Comparison of ENCODE assay signal across 11 cellular contexts in the genomic region with DNA sequence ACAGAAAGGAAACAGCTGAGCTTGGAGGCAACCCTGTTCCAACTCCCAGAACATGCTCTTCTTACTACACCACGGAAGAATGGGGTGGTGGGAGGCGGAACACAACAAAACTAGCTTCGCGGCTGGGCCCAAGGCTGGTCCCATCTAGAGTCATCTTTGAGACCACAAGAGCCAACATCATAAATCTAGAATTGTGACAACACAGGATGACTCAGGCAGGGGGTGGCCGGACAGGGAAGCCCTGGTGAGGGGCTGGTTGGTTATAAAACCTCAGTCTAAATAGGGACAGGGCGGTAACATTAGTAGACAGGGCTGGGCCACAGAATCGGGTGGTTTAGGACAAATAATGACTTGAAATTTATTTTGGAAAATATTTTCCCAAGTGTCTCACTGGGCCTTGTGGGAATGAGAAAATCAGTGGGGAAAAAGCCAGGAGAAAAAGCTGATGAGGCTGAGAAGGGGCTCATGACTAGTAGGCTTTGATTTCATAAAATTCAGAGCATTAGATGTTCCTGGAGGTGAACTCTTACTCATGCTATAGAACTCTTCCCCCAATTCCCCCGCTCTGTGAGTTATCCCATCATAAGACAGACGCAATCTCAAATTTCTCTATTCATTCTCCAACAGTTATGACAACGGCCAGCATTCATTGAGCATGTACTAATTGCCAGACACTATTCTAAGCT.
A peak's percentile ranks its signal among the peaks of the same experiment; 100 is the strongest.
DNase-seq lines count a peak whose midpoint lies in the region; ATAC-seq, FAIRE-seq and TF ChIP-seq lines count a peak whose summit lies in the region.
"Had no signal": no experiment of that assay in that cellular context is flagged by ENCODE, and none has a peak within 500 bp of the region (broad histone marks: within the 10 kb centered on the region; RNA-seq: fewer than 3 reads in every experiment).

No MANE protein-coding gene starts in this region.

- intact Hi-C loops in mucosa of descending colon (cut with DNase I, micrococcal nuclease), result loop anchor here in 1 of 2 donors (10.0 kb wide), 1 partner anchor 335 kb away; no protein-coding TSS in a partner anchor
- intact Hi-C loops in kidney (cut with DNase I), result loop anchor here (10.0 kb wide), 1 partner anchor 145 kb away; no protein-coding TSS in a partner anchor

- H3K36me3 Mint-ChIP-seq in activated naive CD8-positive, alpha-beta T cell treated with anti-CD3 and anti-CD28 coated beads, Interleukin-2, amount 50 U/mL, for 24 hours (ENCODE audit: low read depth), result no peaks in the 10 kb centered on the region

- no peaks in the 10 kb centered on the region for H3K9me3 ChIP-seq in mucosa of descending colon
- H3K9me3 ChIP-seq in kidney (ENCODE audit: control insufficient read depth in 1 of 2, low read length in 2 of 2), result no peaks in the 10 kb centered on the region

- H3K36me3 ChIP-seq in mucosa of descending colon (ENCODE audit: low read depth) (no peaks in the 10 kb centered on the region), kidney (ENCODE audit: control insufficient read depth in 1 of 2, insufficient read depth in 2 of 2, low read length in 2 of 2) (no peaks in the 10 kb centered on the region)

- H3K27me3 Mint-ChIP-seq in activated naive CD8-positive, alpha-beta T cell treated with anti-CD3 and anti-CD28 coated beads, Interleukin-2, amount 50 U/mL, for 24 hours, result no peaks in the 10 kb centered on the region

- peak; percentile 78 for ATAC-seq in activated naive CD8-positive, alpha-beta T cell treated with anti-CD3 and anti-CD28 coated beads, Interleukin-2, amount 50 U/mL, for 24 hours
- ATAC-seq in mucosa of descending colon (peak; percentile 60), GM18520 (IDR thresholded peaks at IDR 0.05; ENCODE audit: unreplicated experiment) (no peak)

- no peak for FAIRE-seq in kidney (lab: Jason Lieb, UNC)

- H3K9ac ChIP-seq in kidney (ENCODE audit: low read length in 2 of 2), result no peak overlapping the region

- peak; percentile 42 for DNase-seq in stimulated activated CD4-positive, alpha-beta T cell treated with anti-CD3 and anti-CD28 coated beads, Interleukin-1b, Interleukin-23, amount 100 ng/mL, for 48 hours
- no peak for DNase-seq in stimulated activated CD4-positive, alpha-beta T cell treated with anti-CD3 and anti-CD28 coated beads, Interleukin-12 subunit alpha, Interleukin-12 subunit beta, amount 100 ng/mL, for 4 hours
- peak; percentile 15 for DNase-seq in activated naive CD8-positive, alpha-beta T cell treated with anti-CD3 and anti-CD28 coated beads, Interleukin-2, amount 50 U/mL, for 24 hours
- DNase-seq in mucosa of descending colon (no peak), kidney (no peak), COLO668 (lab: John Stamatoyannopoulos, UW; ENCODE audit: unreplicated experiment) (no peak), globus pallidus (ENCODE audit: low spot score) (no peak)
- DNase-seq: C1 segment of cervical spinal cord; NCI-H1436 treated with DMSO at 0.1 percent for 48 hours; stimulated activated CD4-positive, alpha-beta T cell treated with anti-CD3 and anti-CD28 coated beads, Interleukin-4, amount 100 ng/mL, for 24 hours had no signal

- H3K27ac Mint-ChIP-seq in activated naive CD8-positive, alpha-beta T cell treated with anti-CD3 and anti-CD28 coated beads, Interleukin-2, amount 50 U/mL, for 24 hours, result no peak overlapping the region

- no peak overlapping the region for H3K4me3 ChIP-seq in mucosa of descending colon
- H3K4me3 ChIP-seq in kidney (ENCODE audit: low read length in 2 of 2), result no peak overlapping the region

- H3K4me1 ChIP-seq in mucosa of descending colon (ENCODE audit: low read depth) (no peaks in the 10 kb centered on the region), kidney (ENCODE audit: control insufficient read depth in 1 of 2, insufficient read depth in 1 of 2, low read depth in 1 of 2, low read length in 2 of 2) (peaks cover 0 to 3% of the 10 kb centered on the region in 2 donors)

- no peak overlapping the region for H3K27ac ChIP-seq in kidney (ENCODE audit: low read depth in 2 of 2, low read length in 2 of 2)

- no peak overlapping the region for H3K4me3 Mint-ChIP-seq in activated naive CD8-positive, alpha-beta T cell treated with anti-CD3 and anti-CD28 coated beads, Interleukin-2, amount 50 U/mL, for 24 hours

- TF ChIP-seq CTCF in mucosa of descending colon (IDR thresholded peaks at IDR 0.05) (no peak), kidney (IDR thresholded peaks at IDR 0.05; ENCODE audit: borderline replicate concordance, extremely low read depth, insufficient read depth) (no peak)

- peaks cover 32% of the 10 kb centered on the region for H3K4me1 Mint-ChIP-seq in activated naive CD8-positive, alpha-beta T cell treated with anti-CD3 and anti-CD28 coated beads, Interleukin-2, amount 50 U/mL, for 24 hours

- no peaks in the 10 kb centered on the region for H3K9me3 Mint-ChIP-seq in activated naive CD8-positive, alpha-beta T cell treated with anti-CD3 and anti-CD28 coated beads, Interleukin-2, amount 50 U/mL, for 24 hours

Comparison
In these comparisons a context has a peak if more than half of its experiments do, and no peak if none do; other contexts are left out.
1. DNase-seq: peak in stimulated activated CD4-positive, alpha-beta T cell treated with anti-CD3 and anti-CD28 coated beads, Interleukin-1b, Interleukin-23, amount 100 ng/mL, for 48 hours (single experiment) and activated naive CD8-positive, alpha-beta T cell treated with anti-CD3 and anti-CD28 coated beads, Interleukin-2, amount 50 U/mL, for 24 hours (single experiment); none in stimulated activated CD4-positive, alpha-beta T cell treated with anti-CD3 and anti-CD28 coated beads, Interleukin-12 subunit alpha, Interleukin-12 subunit beta, amount 100 ng/mL, for 4 hours (single experiment), mucosa of descending colon (0 of 3), kidney (single experiment), COLO668 (single experiment) and globus pallidus (single experiment).